Comparison of ENCODE assay signal across 1 cellular context in the genomic region with DNA sequence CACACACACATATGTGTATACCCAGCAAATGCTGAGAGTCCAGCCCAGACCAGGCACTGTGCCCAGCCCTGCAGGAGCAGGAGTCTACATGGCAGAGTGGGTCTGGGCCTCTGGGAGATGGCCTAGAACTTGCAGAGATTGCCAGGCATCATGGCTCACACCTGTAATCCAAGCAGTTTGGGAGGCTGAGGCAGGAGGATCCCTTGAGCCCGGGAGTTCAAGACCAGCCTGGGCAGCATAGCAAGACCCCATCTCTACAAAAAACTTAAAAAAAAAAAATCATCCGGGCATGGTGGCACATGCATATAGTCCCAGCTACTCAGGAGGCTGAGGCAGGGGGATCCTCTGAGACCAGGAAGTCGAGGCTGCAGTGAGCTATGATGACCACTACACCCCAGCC.
TF ChIP-seq lines count a peak whose summit lies in the region.

No MANE protein-coding gene starts in this region.

TF ChIP-seq in HEK293, 187 proteins besides CTCF, POLR2A, EP300 and RAD21 (continued from another document):
- TF ChIP-seq, protein P1, sequence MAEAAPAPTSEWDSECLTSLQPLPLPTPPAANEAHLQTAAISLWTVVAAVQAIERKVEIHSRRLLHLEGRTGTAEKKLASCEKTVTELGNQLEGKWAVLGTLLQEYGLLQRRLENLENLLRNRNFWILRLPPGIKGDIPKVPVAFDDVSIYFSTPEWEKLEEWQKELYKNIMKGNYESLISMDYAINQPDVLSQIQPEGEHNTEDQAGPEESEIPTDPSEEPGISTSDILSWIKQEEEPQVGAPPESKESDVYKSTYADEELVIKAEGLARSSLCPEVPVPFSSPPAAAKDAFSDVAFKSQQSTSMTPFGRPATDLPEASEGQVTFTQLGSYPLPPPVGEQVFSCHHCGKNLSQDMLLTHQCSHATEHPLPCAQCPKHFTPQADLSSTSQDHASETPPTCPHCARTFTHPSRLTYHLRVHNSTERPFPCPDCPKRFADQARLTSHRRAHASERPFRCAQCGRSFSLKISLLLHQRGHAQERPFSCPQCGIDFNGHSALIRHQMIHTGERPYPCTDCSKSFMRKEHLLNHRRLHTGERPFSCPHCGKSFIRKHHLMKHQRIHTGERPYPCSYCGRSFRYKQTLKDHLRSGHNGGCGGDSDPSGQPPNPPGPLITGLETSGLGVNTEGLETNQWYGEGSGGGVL (tag by site-specific recombination; IDR thresholded peaks at IDR 0.05) = no peak
- no peak for TF ChIP-seq ZNF670 (tag by site-specific recombination; IDR thresholded peaks at IDR 0.05; ENCODE audit: low read depth)
- TF ChIP-seq ZNF791 (tag by site-specific recombination; IDR thresholded peaks at IDR 0.05) = no peak
- no peak for TF ChIP-seq RBAK (tag by site-specific recombination; IDR thresholded peaks at IDR 0.05)
- peak; percentile 89 for TF ChIP-seq ZNF121 (tag by site-specific recombination; IDR thresholded peaks at IDR 0.05)
